In genomic region chr6:34511923-34512737, GRCh38 we compare ENCODE assay signal across 1 cellular context.
TF ChIP-seq lines count a peak whose summit lies in the region.

No MANE protein-coding gene starts in this region.

TF ChIP-seq in H1, 55 proteins besides CTCF, POLR2A, EP300 and RAD21:
- TF ChIP-seq RXRA (IDR thresholded peaks at IDR 0.05; ENCODE audit: insufficient read depth, low read depth, low read length), result no peak
- TF ChIP-seq NANOG (IDR thresholded peaks at IDR 0.05; ENCODE audit: insufficient read depth, low read depth, low read length, poor library complexity, severe bottlenecking), result no peak
- TF ChIP-seq, protein P1, sequence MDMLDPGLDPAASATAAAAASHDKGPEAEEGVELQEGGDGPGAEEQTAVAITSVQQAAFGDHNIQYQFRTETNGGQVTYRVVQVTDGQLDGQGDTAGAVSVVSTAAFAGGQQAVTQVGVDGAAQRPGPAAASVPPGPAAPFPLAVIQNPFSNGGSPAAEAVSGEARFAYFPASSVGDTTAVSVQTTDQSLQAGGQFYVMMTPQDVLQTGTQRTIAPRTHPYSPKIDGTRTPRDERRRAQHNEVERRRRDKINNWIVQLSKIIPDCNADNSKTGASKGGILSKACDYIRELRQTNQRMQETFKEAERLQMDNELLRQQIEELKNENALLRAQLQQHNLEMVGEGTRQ (IDR thresholded peaks at IDR 0.05; ENCODE audit: low read length), result no peak
- TF ChIP-seq NRF1 (IDR thresholded peaks at IDR 0.05; ENCODE audit: low read depth, low read length), result no peak
- no peak for TF ChIP-seq TEAD4 (IDR thresholded peaks at IDR 0.05; ENCODE audit: low read depth, low read length)
- TF ChIP-seq SP1 (IDR thresholded peaks at IDR 0.05; ENCODE audit: low read depth, low read length), result no peak
- TF ChIP-seq ZNF274 (IDR thresholded peaks at IDR 0.05; ENCODE audit: borderline replicate concordance, extremely low read depth, low read length), result no peak
- no peak for TF ChIP-seq RBBP5 (IDR thresholded peaks at IDR 0.05; ENCODE audit: borderline replicate concordance, low read depth, low read length)
- no peak for TF ChIP-seq EGR1 (IDR thresholded peaks at IDR 0.05; ENCODE audit: borderline replicate concordance, low read depth, low read length)
- no peak for TF ChIP-seq SP2 (IDR thresholded peaks at IDR 0.05; ENCODE audit: low read length)
